ENCODE assay signal across 8 cellular contexts in the genomic region with DNA sequence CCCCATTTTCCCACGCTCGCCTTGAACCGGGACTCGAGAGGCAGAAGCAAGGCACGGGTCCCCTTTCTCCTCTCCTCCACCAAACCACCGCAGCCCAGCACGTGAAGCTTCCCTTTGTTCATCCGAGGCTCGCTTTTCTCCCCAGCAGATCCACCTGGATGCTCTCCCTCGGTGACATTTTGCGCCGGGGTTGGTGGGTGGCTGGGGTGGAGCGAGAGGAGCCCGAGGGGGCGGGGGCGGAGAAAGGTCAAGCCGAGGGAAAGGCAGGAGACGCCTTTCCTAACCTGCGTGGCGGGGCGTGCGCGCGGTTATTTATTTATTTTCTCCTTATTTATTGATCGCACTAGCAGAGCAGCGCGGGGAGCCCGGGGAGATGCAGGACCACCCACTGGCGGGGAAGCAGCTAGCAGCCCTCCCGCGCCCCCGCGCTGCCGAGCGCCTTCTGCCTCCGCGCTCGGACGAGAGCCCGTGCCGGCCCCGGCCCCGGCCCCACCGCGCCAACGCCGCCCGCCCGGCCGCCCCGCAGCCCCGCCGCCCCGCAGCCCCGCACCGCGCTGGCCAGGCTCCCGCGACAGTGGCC. TPM values are rescaled to one million over a fixed set of nuclear protein-coding genes. Genes with fewer than 3 reads are reported as not detected.
A peak's percentile ranks its signal among the peaks of the same experiment; 100 is the strongest.
DNase-seq lines count a peak whose midpoint lies in the region; ATAC-seq and TF ChIP-seq lines count a peak whose summit lies in the region.

Gene KCND2 (plus strand): TSS at position 280 of the 580 bp plus-strand sequence.

- TF ChIP-seq CTCF in smooth muscle cell (IDR thresholded peaks at IDR 0.05; ENCODE audit: borderline replicate concordance, insufficient read depth, poor library complexity, severe bottlenecking): no peak

- H3K4me1 Mint-ChIP-seq in activated T-helper 2 cell treated with anti-CD3 and anti-CD28 coated beads, Interferon-gamma antibody, Interleukin-2, Interleukin-4, amounts not matched to agents 10 μg/mL and 5 μg/mL and 100 μg/mL, durations not matched to agents 14 hours and 24 hours and 36 hours (ENCODE audit: low read depth): peaks cover 11% of the 10 kb centered on the region

- H3K4me3 Mint-ChIP-seq in activated T-helper 2 cell treated with anti-CD3 and anti-CD28 coated beads, Interferon-gamma antibody, Interleukin-2, Interleukin-4, amounts not matched to agents 10 μg/mL and 5 μg/mL and 100 μg/mL, durations not matched to agents 14 hours and 24 hours and 36 hours (ENCODE audit: low read depth): peak within 1 kb of the TSS; percentile 79

- H3K36me3 Mint-ChIP-seq in activated T-helper 2 cell treated with anti-CD3 and anti-CD28 coated beads, Interferon-gamma antibody, Interleukin-2, Interleukin-4, amounts not matched to agents 10 μg/mL and 5 μg/mL and 100 μg/mL, durations not matched to agents 14 hours and 24 hours and 36 hours (ENCODE audit: low read depth): no peaks in the 10 kb centered on the region

- H3K79me2 ChIP-seq in smooth muscle cell (ENCODE audit: low read depth): no peaks in the 10 kb centered on the region

- DNase-seq in COR-L47 (lab: John Stamatoyannopoulos, UW) (peak; percentile 83), hepatic stellate cell (ENCODE audit: low spot score) (peak; percentile 18), smooth muscle cell (lab: John Stamatoyannopoulos, UW; ENCODE audit: unreplicated experiment) (no peak), DMS79 treated with DMSO at 0.1 percent for 48 hours (lab: John Stamatoyannopoulos, UW) (no peak), DMS79 (lab: John Stamatoyannopoulos, UW) (no peak)
- DNase-seq in activated T-helper 2 cell treated with anti-CD3 and anti-CD28 coated beads, Interferon-gamma antibody, Interleukin-2, Interleukin-4, amounts not matched to agents 10 μg/mL and 5 μg/mL and 100 μg/mL, durations not matched to agents 14 hours and 24 hours and 36 hours (ENCODE audit: low spot score): no peak

- H3F3A ChIP-seq in smooth muscle cell (ENCODE audit: low read depth): no peaks in the 10 kb centered on the region

- H3K27me3 Mint-ChIP-seq in activated T-helper 2 cell treated with anti-CD3 and anti-CD28 coated beads, Interferon-gamma antibody, Interleukin-2, Interleukin-4, amounts not matched to agents 10 μg/mL and 5 μg/mL and 100 μg/mL, durations not matched to agents 14 hours and 24 hours and 36 hours (ENCODE audit: low read depth): peaks cover 30% of the 10 kb centered on the region

- WGBS in smooth muscle cell (ENCODE audit: low lambda C conversion rate): under 1% methylated on average over 43 of the region's 59 CpGs

- no peak within 1 kb of the TSS for H3K27ac Mint-ChIP-seq in activated T-helper 2 cell treated with anti-CD3 and anti-CD28 coated beads, Interferon-gamma antibody, Interleukin-2, Interleukin-4, amounts not matched to agents 10 μg/mL and 5 μg/mL and 100 μg/mL, durations not matched to agents 14 hours and 24 hours and 36 hours

- intact Hi-C loops in activated T-helper 2 cell treated with anti-CD3 and anti-CD28 coated beads, Interferon-gamma antibody, Interleukin-2, Interleukin-4, amounts not matched to agents 10 μg/mL and 5 μg/mL and 100 μg/mL, durations not matched to agents 14 hours and 24 hours and 36 hours (cut with micrococcal nuclease): no loop called here

- H3K9me3 Mint-ChIP-seq in activated T-helper 2 cell treated with anti-CD3 and anti-CD28 coated beads, Interferon-gamma antibody, Interleukin-2, Interleukin-4, amounts not matched to agents 10 μg/mL and 5 μg/mL and 100 μg/mL, durations not matched to agents 14 hours and 24 hours and 36 hours: no peaks in the 10 kb centered on the region

- no peak within 1 kb of the TSS for H3K27ac ChIP-seq in smooth muscle cell (ENCODE audit: low read depth)

- no peaks in the 10 kb centered on the region for H3K36me3 ChIP-seq in smooth muscle cell (ENCODE audit: low read depth)

- peak within 1 kb of the TSS; percentile 62 for H3K4me3 ChIP-seq in smooth muscle cell

- peak within 1 kb of the TSS; percentile 7 for H3K9ac ChIP-seq in smooth muscle cell (ENCODE audit: low read depth)

- H3K9me3 ChIP-seq in smooth muscle cell (replicated peaks; ENCODE audit: low read depth): no peaks in the 10 kb centered on the region

- no peaks in the 10 kb centered on the region for H3K4me1 ChIP-seq in smooth muscle cell (ENCODE audit: low read depth)

- peak; percentile 30 for ATAC-seq in GM19438 (IDR thresholded peaks at IDR 0.05; ENCODE audit: low read depth, unreplicated experiment)
- peak; percentile 32 for ATAC-seq in HG03460 (IDR thresholded peaks at IDR 0.05; ENCODE audit: unreplicated experiment)

- peak within 1 kb of the TSS; percentile 98 for H3K4me2 ChIP-seq in smooth muscle cell

- H4K20me1 ChIP-seq in smooth muscle cell (ENCODE audit: low read depth): no peaks in the 10 kb centered on the region

- peak within 1 kb of the TSS; percentile 93 for H2AFZ ChIP-seq in smooth muscle cell (ENCODE audit: low read depth)

- H3K27me3 ChIP-seq in smooth muscle cell (ENCODE audit: low read depth): peaks cover 6% of the 10 kb centered on the region

RNA-seq across cellular contexts. Expression of gene KCND2, which starts in this region (rescaled TPM):
- total RNA-seq in activated T-helper 2 cell treated with anti-CD3 and anti-CD28 coated beads, Interferon-gamma antibody, Interleukin-2, Interleukin-4, amounts not matched to agents 10 μg/mL and 5 μg/mL and 100 μg/mL, durations not matched to agents 14 hours and 24 hours and 36 hours: not detected in 2 replicates
- 2.9 and 5.6 TPM in 2 replicates for total RNA-seq in smooth muscle cell
- polyA plus RNA-seq in smooth muscle cell: 1.2 and 1.6 TPM in 2 replicates

Comparison
In these comparisons a context has a peak if more than half of its experiments do, and no peak if none do; other contexts are left out.
1. DNase-seq: peak in COR-L47 (single experiment) and hepatic stellate cell (single experiment); none in activated T-helper 2 cell treated with anti-CD3 and anti-CD28 coated beads, Interferon-gamma antibody, Interleukin-2, Interleukin-4, amounts not matched to agents 10 μg/mL and 5 μg/mL and 100 μg/mL, durations not matched to agents 14 hours and 24 hours and 36 hours (single experiment), smooth muscle cell (single experiment), DMS79 treated with DMSO at 0.1 percent for 48 hours (single experiment) and DMS79 (single experiment).